Comparison of ENCODE assay signal across 20 cellular contexts in genomic region chr13:58087566-58087965, GRCh38.
"Had no signal": no experiment of that assay in that cellular context is flagged by ENCODE, and none has a peak within 500 bp of the region (broad histone marks: within the 10 kb centered on the region; RNA-seq: fewer than 3 reads in every experiment).

No MANE protein-coding gene starts in this region.

- H3K4me1 ChIP-seq: gastrocnemius medialis, left ventricle myocardium inferior, parathyroid adenoma had no signal

- ATAC-seq: gastrocnemius medialis; sciatic nerve; stimulated activated effector memory CD8-positive, alpha-beta T cell treated with anti-CD3 and anti-CD28 coated beads, Interleukin-12 subunit alpha, Interleukin-12 subunit beta, amount 100 ng/mL, for 72 hours; T-cell had no signal

- H3K27ac ChIP-seq: brain microvascular endothelial cell, coronary artery, gastrocnemius medialis, left ventricle myocardium inferior, parathyroid adenoma had no signal

- H3K27me3 ChIP-seq: brain microvascular endothelial cell, gastrocnemius medialis had no signal

- H3K9ac ChIP-seq: parathyroid adenoma had no signal

- H3K36me3 ChIP-seq: brain microvascular endothelial cell, gastrocnemius medialis, left ventricle myocardium inferior had no signal

- H3K9me3 ChIP-seq: gastrocnemius medialis, left ventricle myocardium inferior had no signal

- H3K4me3 ChIP-seq: coronary artery, gastrocnemius medialis, left ventricle myocardium inferior, smooth muscle cell had no signal

- DNase-seq: activated CD4-positive, alpha-beta memory T cell treated with anti-CD3 and anti-CD28 coated beads, Interleukin-2, amount 10 ng/mL, durations not matched to agents 7 days and 5 days; activated CD4-positive, alpha-beta T cell treated with anti-CD3 and anti-CD28 coated beads for 48 hours; activated CD4-positive, CD25-positive, alpha-beta regulatory T cell; activated naive CD4-positive, alpha-beta T cell treated with Interleukin-2 at 50 U/mL for 16 hours; activated naive CD8-positive, alpha-beta T cell treated with anti-CD3 and anti-CD28 coated beads, Interleukin-2, amount 10 ng/mL, durations not matched to agents 7 days and 5 days; activated T-cell treated with anti-CD3 and anti-CD28 coated beads, Interleukin-2, amount 50 U/mL, for 24 hours; anterior cingulate cortex; brain microvascular endothelial cell; erythroblast; gastrocnemius medialis; head of caudate nucleus; left ventricle myocardium inferior; midbrain; stimulated activated CD4-positive, alpha-beta T cell treated with anti-CD3 and anti-CD28 coated beads, Interleukin-4, amount 100 ng/mL, for 24 hours; T-cell had no signal
